In the genomic region with DNA sequence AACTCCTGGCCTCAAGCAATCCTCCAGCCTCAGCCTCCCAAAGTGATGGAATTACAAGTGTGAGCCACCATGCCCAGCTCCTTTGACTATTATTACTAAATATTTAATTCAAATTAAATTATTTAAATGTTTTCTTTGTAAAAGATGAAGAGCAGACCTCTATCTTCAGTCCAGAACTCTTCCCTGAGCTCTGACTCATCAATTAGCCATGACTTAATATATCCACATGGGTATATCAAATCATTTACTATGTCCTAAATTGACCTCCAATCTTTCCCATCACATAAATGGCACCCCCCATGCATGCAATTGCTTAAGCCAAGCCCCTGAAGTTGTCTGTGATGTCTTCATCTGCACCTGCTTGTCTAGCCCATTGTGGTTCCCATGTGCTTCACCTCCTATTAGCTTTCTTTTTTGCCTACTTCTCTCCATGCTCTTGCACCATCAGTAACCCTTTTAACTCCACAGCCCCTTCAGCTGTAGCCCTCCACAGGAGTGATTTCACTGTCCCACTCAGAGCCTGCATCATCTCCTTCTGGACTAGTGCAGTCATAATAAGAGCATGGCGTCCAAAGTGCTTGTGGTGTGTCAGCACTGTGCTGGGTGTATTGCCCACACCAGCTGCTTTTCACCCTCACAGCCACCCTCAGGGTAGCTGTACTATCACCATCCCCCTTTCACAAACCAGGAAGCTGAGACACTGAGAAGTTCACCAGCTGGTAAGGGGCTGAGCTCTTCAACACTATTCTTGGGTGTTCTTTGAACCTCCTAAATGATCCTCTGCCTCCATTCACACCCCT, we compare ENCODE assay signal across 1 cellular context.
TF ChIP-seq lines count a peak whose summit lies in the region.

No MANE protein-coding gene starts in this region.

TF ChIP-seq in H1, 55 proteins besides CTCF, POLR2A, EP300 and RAD21:
- no peak for TF ChIP-seq BCL11A (IDR thresholded peaks at IDR 0.05; ENCODE audit: low read depth in 2 of 2, low read length in 2 of 2)
- TF ChIP-seq, protein P1, sequence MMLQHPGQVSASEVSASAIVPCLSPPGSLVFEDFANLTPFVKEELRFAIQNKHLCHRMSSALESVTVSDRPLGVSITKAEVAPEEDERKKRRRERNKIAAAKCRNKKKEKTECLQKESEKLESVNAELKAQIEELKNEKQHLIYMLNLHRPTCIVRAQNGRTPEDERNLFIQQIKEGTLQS (IDR thresholded peaks at IDR 0.05; ENCODE audit: insufficient read depth, low read depth, low read length), result no peak
- TF ChIP-seq SP1 (IDR thresholded peaks at IDR 0.05; ENCODE audit: low read depth, low read length), result no peak
